ENCODE assay signal across 8 cellular contexts in genomic region chr7:43756368-43757072, GRCh38. TPM values are rescaled to one million over a fixed set of nuclear protein-coding genes. Genes with fewer than 3 reads are reported as not detected.
A peak's percentile ranks its signal among the peaks of the same experiment; 100 is the strongest.
DNase-seq lines count a peak whose midpoint lies in the region; ATAC-seq, FAIRE-seq and TF ChIP-seq lines count a peak whose summit lies in the region.
"Had no signal": no experiment of that assay in that cellular context is flagged by ENCODE, and none has a peak within 500 bp of the region (broad histone marks: within the 10 kb centered on the region; RNA-seq: fewer than 3 reads in every experiment).

No MANE protein-coding gene starts in this region.

- no peak for TF ChIP-seq CTCF in GM12865 (IDR thresholded peaks at IDR 0.05; ENCODE audit: insufficient read depth, low read depth, low read length, missing control alignments)
- TF ChIP-seq CTCF in GM12878 (IDR thresholded peaks at IDR 0.05 in 2 of 3, conservative IDR thresholded peaks at IDR 0.05 in 1 of 3; ENCODE audit: control insufficient read depth in 2 of 3, extremely low read depth in 1 of 3, insufficient read depth in 1 of 3, low read depth in 3 of 3, low read length in 3 of 3) = no peak
- no peak for TF ChIP-seq CTCF in A673 (conservative IDR thresholded peaks at IDR 0.05; ENCODE audit: low read depth, low read length)
- TF ChIP-seq CTCF in lower lobe of right lung (IDR thresholded peaks at IDR 0.05) = no peak
- no peak for TF ChIP-seq CTCF in gastroesophageal sphincter (IDR thresholded peaks at IDR 0.05)

- peaks cover 24% of the 10 kb centered on the region for H3K4me1 ChIP-seq in GM12878 (ENCODE audit: control insufficient read depth, insufficient read depth, low read length)
- H3K4me1 ChIP-seq in A673 (ENCODE audit: insufficient read depth, low read length, poor library complexity, severe bottlenecking) = no peaks in the 10 kb centered on the region
- peaks cover 26% of the 10 kb centered on the region for H3K4me1 ChIP-seq in lower lobe of right lung
- peaks cover 0 to 33% (median 3%) of the 10 kb centered on the region in 3 donors for H3K4me1 ChIP-seq in gastroesophageal sphincter

- H4K20me1 ChIP-seq in GM12878 (ENCODE audit: control insufficient read depth, insufficient read depth) = no peaks in the 10 kb centered on the region

- TF ChIP-seq EP300 in GM12878 (IDR thresholded peaks at IDR 0.05; ENCODE audit: borderline replicate concordance in 1 of 2, control insufficient read depth in 1 of 2, low read depth in 2 of 2, low read length in 2 of 2) (no peak), gastroesophageal sphincter (IDR thresholded peaks at IDR 0.05) (no peak)

- DNase-seq in GM12865 (ENCODE audit: low read depth) = peak; percentile 72
- DNase-seq in MV-4-11 (lab: John Stamatoyannopoulos, UW) = peak; percentile 78
- no peak for DNase-seq in GM12878 (ENCODE audit: low read depth, low spot score)
- peak; percentile 55 for DNase-seq in non-pigmented ciliary epithelial cell (ENCODE audit: low read depth)
- DNase-seq in A673 (ENCODE audit: low spot score) = no peak
- no peak for DNase-seq in lower lobe of right lung

- RAD21 ChIA-PET in GM12878 (lab: Charles Lee; ENCODE audit: unreplicated experiment) = interaction anchor here (0.6 to 5.3 kb wide), 5 partner anchors 20 to 174 kb away, joined by 3 to 40 read pairs (median 4); partner anchors contain the start of gene STK17A

- peak; percentile 47 for FAIRE-seq in GM12878 (lab: Jason Lieb, UNC)

- SMC1A ChIA-PET in GM12878 (lab: Charles Lee; ENCODE audit: uncharacterized antibody, unreplicated experiment) = interaction anchor here (1.0 to 9.8 kb wide), 7 partner anchors 11 to 174 kb away, joined by 3 to 84 read pairs (median 6); partner anchors contain the start of genes COA1 and STK17A

- peaks cover 19% of the 10 kb centered on the region for H3K79me2 ChIP-seq in GM12878 (ENCODE audit: control insufficient read depth, insufficient read depth, low read length)

- ATAC-seq in GM12878 (peak; percentile 5; the same call in 2 of the 3 replicates), lower lobe of right lung (no peak), gastroesophageal sphincter (no peak)

- POLR2A ChIA-PET in GM12878 (lab: Charles Lee) = interaction anchor here (0.5 to 1.2 kb wide), 3 partner anchors 20 to 95 kb away, joined by 3 to 6 read pairs (median 3); no protein-coding TSS in a partner anchor
- POLR2A ChIA-PET in A673 (lab: Charles Lee; ENCODE audit: low non-redundant PET) = no interaction called here

- no peak overlapping the region for H2AFZ ChIP-seq in GM12878 (ENCODE audit: control insufficient read depth, low read depth, low read length)

- in situ Hi-C loops in GM12878 (cut with MboI) = no loop called here

- TF ChIP-seq RAD21 in GM12878 (IDR thresholded peaks at IDR 0.05; ENCODE audit: insufficient read depth, low read depth, low read length) = no peak

- H3K36me3 ChIP-seq in GM12878 (ENCODE audit: control insufficient read depth in 2 of 2, insufficient read depth in 2 of 2, low read length in 1 of 2) (no peaks in the 10 kb centered on the region), A673 (ENCODE audit: insufficient read depth, low read length, poor library complexity, severe bottlenecking) (no peaks in the 10 kb centered on the region), lower lobe of right lung (no peaks in the 10 kb centered on the region), gastroesophageal sphincter (no peaks in the 10 kb centered on the region)

- peak overlapping the region; percentile 13; the same call in 1 of the 2 replicates for H3K9ac ChIP-seq in GM12878 (ENCODE audit: control insufficient read depth, insufficient read depth, low read length)

- no peaks in the 10 kb centered on the region; the same call in 2 of the 3 replicates for H3K9me3 ChIP-seq in GM12878 (replicated peaks; ENCODE audit: control insufficient read depth, insufficient read depth, low read length)
- H3K9me3 ChIP-seq in A673 (ENCODE audit: low read depth, low read length, poor library complexity, severe bottlenecking) = no peaks in the 10 kb centered on the region
- no peaks in the 10 kb centered on the region for H3K9me3 ChIP-seq in lower lobe of right lung
- no peaks in the 10 kb centered on the region for H3K9me3 ChIP-seq in gastroesophageal sphincter

- H3K4me2 ChIP-seq in GM12878 (ENCODE audit: control insufficient read depth, insufficient read depth) = peak overlapping the region; percentile 46

- intact Hi-C loops in GM12878 (cut with micrococcal nuclease; ENCODE audit: unreplicated experiment) = no loop called here
- intact Hi-C loops in A673 (cut with micrococcal nuclease; ENCODE audit: unreplicated experiment) = no loop called here
- intact Hi-C loops in lower lobe of right lung (cut with DNase I) = no loop called here

- 95% methylated on average over 1 of the region's 1 CpG for WGBS in GM12878 (ENCODE audit: insufficient coverage, insufficient replicate concordance, low lambda C conversion rate, missing lambda C conversion rate)
- WGBS in gastroesophageal sphincter (ENCODE audit: low coverage in 1 of 2), 2 donors = 88 to 100% methylated on average over 1 of the region's 1 CpG

- BruUV-seq in GM12878 (replicated peaks; lab: Mats Ljungman, UMichigan) (no TSS peak), A673 (replicated peaks; lab: Mats Ljungman, UMichigan) (no TSS peak)

- H3K4me3 ChIP-seq in GM12865 (ENCODE audit: low read depth, low read length) (no peak overlapping the region), GM12878 (no peak overlapping the region), A673 (ENCODE audit: low read depth, low read length, poor library complexity, severe bottlenecking) (no peak overlapping the region), lower lobe of right lung (no peak overlapping the region), gastroesophageal sphincter (no peak overlapping the region)

- H3K27ac ChIP-seq in GM12878 (ENCODE audit: control insufficient read depth, insufficient read depth) (no peak overlapping the region), A673 (ENCODE audit: low read depth, low read length, poor library complexity, severe bottlenecking) (no peak overlapping the region), lower lobe of right lung (no peak overlapping the region), gastroesophageal sphincter (no peak overlapping the region)
- H3K27ac ChIP-seq: VCaP had no signal

- H3K27me3 ChIP-seq in GM12878 (replicated peaks in 1 of 2; ENCODE audit: control insufficient read depth in 2 of 2, insufficient read depth in 2 of 2, low read length in 1 of 2) (no peaks in the 10 kb centered on the region), A673 (replicated peaks; ENCODE audit: insufficient read depth, low read depth, low read length, poor library complexity) (no peaks in the 10 kb centered on the region), lower lobe of right lung (ENCODE audit: low read depth) (no peaks in the 10 kb centered on the region), gastroesophageal sphincter (no peaks in the 10 kb centered on the region)

- no peak for TF ChIP-seq POLR2A in GM12878 (IDR thresholded peaks at IDR 0.05; ENCODE audit: low read depth, low read length)
- no peak for TF ChIP-seq POLR2A in gastroesophageal sphincter (IDR thresholded peaks at IDR 0.05)

- CTCF ChIA-PET in GM12878 (lab: Yijun Ruan, JAX) = interaction anchor here (1.0 to 2.4 kb wide), 6 partner anchors 20 to 174 kb away, joined by 3 to 7 read pairs (median 6); no protein-coding TSS in a partner anchor
- CTCF ChIA-PET in A673 (lab: Charles Lee) = no interaction called here

TF ChIP-seq in GM12878, 131 proteins besides CTCF, POLR2A, EP300 and RAD21 (continues in another document):
- no peak for TF ChIP-seq POLR2AphosphoS5 (IDR thresholded peaks at IDR 0.05; ENCODE audit: low read length)
- 0 out of 2 replicates have a peak, but pooled peaks have one; percentile 29 for TF ChIP-seq TCF3 (IDR thresholded peaks at IDR 0.05; ENCODE audit: borderline replicate concordance, insufficient read depth, low read depth, low read length)
- TF ChIP-seq NR2C1 (IDR thresholded peaks at IDR 0.05) = no peak

RNA-seq across cellular contexts. Expression of gene BLVRA, which starts 2.0 kb away (rescaled TPM):
- 15.2 and 15.9 TPM in 2 replicates for total RNA-seq in GM12878 (2013; cell fraction: nucleolus; rRNA removed)
- total RNA-seq in GM12878 (2014; rRNA removed) (61.7 and 63.3 TPM in 2 replicates), GM12878 (2014; rRNA removed; fragmentation: Illumina TruSeq; extraction: Trizol) (66.5 and 67.9 TPM in 2 replicates), GM12878 (2021) (66.9 and 73.7 TPM in 2 replicates), A673 (2021) (20.6 and 27.4 TPM in 2 replicates), lower lobe of right lung (106 TPM), gastroesophageal sphincter (100 to 1,000 TPM in 2 of 4 donors, 10 to 100 TPM in 2; 65.6 to 113 (median 92.6) TPM)
- polyA plus RNA-seq in GM12878 (2011; ENCODE audit: low read depth) = 43.7 TPM
- polyA plus RNA-seq in GM12878 (2011; rRNA removed) (118 and 120 TPM in 2 replicates), GM12878 (2014; fragmentation: Illumina TruSeq; extraction: Trizol) (87.1 and 92.1 TPM in 2 replicates), GM12878 (2014; fragmentation: Nextera tagmentation; extraction: Ambion mirVana) (100 to 1,000 TPM; 187 to 198 TPM), GM12878 (2014; rRNA removed) (81.2 and 91.4 TPM in 2 replicates), GM12878 (2016; fragmentation: Nextera tagmentation; extraction: Ambion mirVana) (100 to 1,000 TPM; 113 TPM)
- polyA plus RNA-seq in GM12878 (2011; cell fraction: cytosol; rRNA removed) = 96.3 and 97.6 TPM in 2 replicates
- polyA plus RNA-seq in GM12878 (2011; cell fraction: nucleus; rRNA removed) = 50.2 and 66.6 TPM in 2 replicates
- polyA plus RNA-seq in GM12878 (2012) = 53.4 and 58.5 TPM in 2 replicates
- 46.7 and 73.4 TPM in 2 replicates for polyA minus RNA-seq in GM12878 (2011; rRNA and poly(A)+ RNA removed)
- 17.5 and 29.0 TPM in 2 replicates for polyA minus RNA-seq in GM12878 (2011; cell fraction: cytosol; rRNA and poly(A)+ RNA removed)
- 10.9 and 14.8 TPM in 2 replicates for polyA minus RNA-seq in GM12878 (2011; cell fraction: nucleus; rRNA and poly(A)+ RNA removed)

RNA-seq across cellular contexts. Expression of gene COA1, which starts 27.2 kb away (rescaled TPM):
- 530 and 536 TPM in 2 replicates for total RNA-seq in GM12878 (2013; cell fraction: nucleolus; rRNA removed)
- total RNA-seq in GM12878 (2014; rRNA removed) = 87.1 and 102 TPM in 2 replicates
- 97.3 and 103 TPM in 2 replicates for total RNA-seq in GM12878 (2014; rRNA removed; fragmentation: Illumina TruSeq; extraction: Trizol)
- 83.1 and 84.9 TPM in 2 replicates for total RNA-seq in GM12878 (2021)
- polyA plus RNA-seq in GM12878 (2011; ENCODE audit: low read depth) = 75.1 TPM
- polyA plus RNA-seq in GM12878 (2011; rRNA removed) = 109 and 117 TPM in 2 replicates
- polyA plus RNA-seq in GM12878 (2011; cell fraction: cytosol; rRNA removed) = 98.4 and 113 TPM in 2 replicates
- 98.0 and 106 TPM in 2 replicates for polyA plus RNA-seq in GM12878 (2011; cell fraction: nucleus; rRNA removed)
- polyA plus RNA-seq in GM12878 (2012) = 80.5 and 85.8 TPM in 2 replicates
- 122 and 171 TPM in 2 replicates for polyA plus RNA-seq in GM12878 (2014; fragmentation: Illumina TruSeq; extraction: Trizol)
- 100 to 1,000 TPM; 218 to 258 TPM for polyA plus RNA-seq in GM12878 (2014; fragmentation: Nextera tagmentation; extraction: Ambion mirVana)
- 105 and 126 TPM in 2 replicates for polyA plus RNA-seq in GM12878 (2014; rRNA removed)
- 100 to 1,000 TPM; 104 to 106 TPM for polyA plus RNA-seq in GM12878 (2016; fragmentation: Nextera tagmentation; extraction: Ambion mirVana)
- polyA minus RNA-seq in GM12878 (2011; rRNA and poly(A)+ RNA removed) = 141 and 202 TPM in 2 replicates
- polyA minus RNA-seq in GM12878 (2011; cell fraction: cytosol; rRNA and poly(A)+ RNA removed) = 22.2 and 26.7 TPM in 2 replicates
- polyA minus RNA-seq in GM12878 (2011; cell fraction: nucleus; rRNA and poly(A)+ RNA removed) = 105 and 157 TPM in 2 replicates
- total RNA-seq in A673 (2021) = 105 and 115 TPM in 2 replicates
- 43.3 TPM for total RNA-seq in lower lobe of right lung
- 10 to 100 TPM; 20.6 to 48.9 (median 33.2) TPM for total RNA-seq in gastroesophageal sphincter

Comparison
In these comparisons a context has a peak if more than half of its experiments do, and no peak if none do; other contexts are left out.
1. DNase-seq: peak in GM12865 (single experiment), MV-4-11 (single experiment) and non-pigmented ciliary epithelial cell (single experiment); none in GM12878 (single experiment), A673 (single experiment) and lower lobe of right lung (single experiment).